In genomic region chr12:100716658-100716948, GRCh38 we compare ENCODE assay signal across 11 cellular contexts.
DNase-seq lines count a peak whose midpoint lies in the region; ATAC-seq and TF ChIP-seq lines count a peak whose summit lies in the region.
"Had no signal": no experiment of that assay in that cellular context is flagged by ENCODE, and none has a peak within 500 bp of the region (broad histone marks: within the 10 kb centered on the region; RNA-seq: fewer than 3 reads in every experiment).

No MANE protein-coding gene starts in this region.

- H3K27me3 Mint-ChIP-seq in endodermal cell (ENCODE audit: insufficient read depth), result peaks cover 63% of the 10 kb centered on the region

- intact Hi-C loops in left ventricle myocardium inferior (cut with micrococcal nuclease) (no loop called here), Right ventricle myocardium inferior (cut with DNase I) (no loop called here)

- H3K36me3 ChIP-seq in left ventricle myocardium inferior (no peaks in the 10 kb centered on the region), endodermal cell (ENCODE audit: control insufficient read depth, insufficient read depth, low read length) (no peaks in the 10 kb centered on the region)

- peaks cover 12% of the 10 kb centered on the region for H3K4me1 Mint-ChIP-seq in endodermal cell
- H3K4me1 Mint-ChIP-seq: central memory CD8-positive, alpha-beta T cell had no signal

- no peaks in the 10 kb centered on the region for H3K36me3 Mint-ChIP-seq in endodermal cell (ENCODE audit: low read depth)

- H3K27ac Mint-ChIP-seq in endodermal cell, result no peak overlapping the region

- ATAC-seq in Right ventricle myocardium inferior, result no peak
- peak; percentile 37 for ATAC-seq in left lobe of liver
- ATAC-seq in HG03571 (IDR thresholded peaks at IDR 0.05; ENCODE audit: unreplicated experiment), result no peak

- H3K4me1 ChIP-seq in left ventricle myocardium inferior (peaks cover 8% of the 10 kb centered on the region), endodermal cell (ENCODE audit: control insufficient read depth, insufficient read depth, low read length) (no peaks in the 10 kb centered on the region)

- H3K27ac ChIP-seq in left ventricle myocardium inferior (replicated peaks) (no peak overlapping the region), endodermal cell (ENCODE audit: low read depth, low read length) (no peak overlapping the region)
- H3K27ac ChIP-seq: VCaP had no signal

- H3K9me3 ChIP-seq in left ventricle myocardium inferior (replicated peaks) (no peaks in the 10 kb centered on the region), endodermal cell (ENCODE audit: control insufficient read depth, low read length) (no peaks in the 10 kb centered on the region)

- H3K4me3 ChIP-seq in left ventricle myocardium inferior (peak overlapping the region; percentile 55), endodermal cell (ENCODE audit: low read length) (peak overlapping the region; percentile 81)

- no peaks in the 10 kb centered on the region for H3K9me3 Mint-ChIP-seq in endodermal cell
- H3K9me3 Mint-ChIP-seq: central memory CD8-positive, alpha-beta T cell had no signal

- peak overlapping the region; percentile 64 for H3K4me3 Mint-ChIP-seq in endodermal cell
- H3K4me3 Mint-ChIP-seq: central memory CD8-positive, alpha-beta T cell had no signal

- DNase-seq in left ventricle myocardium inferior (no peak), Right ventricle myocardium inferior (ENCODE audit: missing footprints) (no peak), endodermal cell (peak; percentile 85), left lobe of liver (ENCODE audit: low spot score) (no peak), AG08396 (ENCODE audit: low spot score) (no peak), NAMALWA (ENCODE audit: low spot score) (no peak), HPDE6-E6E7 (ENCODE audit: extremely low spot score) (no peak)
- DNase-seq: GF-D8 had no signal

- no peak for TF ChIP-seq CTCF in left ventricle myocardium inferior (IDR thresholded peaks at IDR 0.05; ENCODE audit: borderline replicate concordance)
- no peak for TF ChIP-seq CTCF in endodermal cell (conservative IDR thresholded peaks at IDR 0.05)

- WGBS in endodermal cell (ENCODE audit: insufficient coverage in 1 of 2, insufficient read length in 1 of 2), 2 experiments, result 66 to 79% methylated on average over 8 to 11 of the region's 11 CpGs

- H3K27me3 ChIP-seq in left ventricle myocardium inferior (ENCODE audit: low read depth) (peaks cover 83% of the 10 kb centered on the region), endodermal cell (ENCODE audit: control insufficient read depth, insufficient read depth, low read length, poor library complexity, severe bottlenecking) (peaks cover 35% of the 10 kb centered on the region)

- no peak overlapping the region for H3K9ac ChIP-seq in endodermal cell (ENCODE audit: extremely low read depth, low read length, poor library complexity, severe bottlenecking)
